ENCODE assay signal across 8 cellular contexts in genomic region chr13:41004875-41005693, GRCh38. TPM values are rescaled to one million over a fixed set of nuclear protein-coding genes. Genes with fewer than 3 reads are reported as not detected.
DNase-seq lines count a peak whose midpoint lies in the region; ATAC-seq and TF ChIP-seq lines count a peak whose summit lies in the region.

No MANE protein-coding gene starts in this region.

- TF ChIP-seq CTCF in left lung (IDR thresholded peaks at IDR 0.05), result no peak

- ATAC-seq in HG03066 (IDR thresholded peaks at IDR 0.05; ENCODE audit: low read depth, unreplicated experiment) (peak; percentile 60), left lung (peak; percentile 58), left lobe of liver (no peak)

- no peaks in the 10 kb centered on the region for H3K9me3 ChIP-seq in left lung

- H3K27ac ChIP-seq in left lung, result peak overlapping the region in 1 of 2 donors; percentile 77

- peaks cover 72% of the 10 kb centered on the region for H3K4me1 Mint-ChIP-seq in activated T-cell treated with anti-CD3 and anti-CD28 coated beads, Interleukin-2, amount 50 U/mL, for 24 hours (ENCODE audit: low read depth)

- no peaks in the 10 kb centered on the region for H3K27me3 Mint-ChIP-seq in activated T-cell treated with anti-CD3 and anti-CD28 coated beads, Interleukin-2, amount 50 U/mL, for 24 hours

- no peak overlapping the region for H3K4me3 ChIP-seq in left lung

- H3K4me1 ChIP-seq in left lung, result peaks cover 16 to 89% of the 10 kb centered on the region in 2 donors

- peak overlapping the region; percentile 95 for H3K27ac Mint-ChIP-seq in activated T-cell treated with anti-CD3 and anti-CD28 coated beads, Interleukin-2, amount 50 U/mL, for 24 hours

- no peaks in the 10 kb centered on the region for H3K36me3 ChIP-seq in left lung

- intact Hi-C loops in left lung (cut with DNase I), result no loop called here

- peaks cover 31% of the 10 kb centered on the region for H3K36me3 Mint-ChIP-seq in activated T-cell treated with anti-CD3 and anti-CD28 coated beads, Interleukin-2, amount 50 U/mL, for 24 hours (ENCODE audit: low read depth)

- peak overlapping the region; percentile 65 for H3K4me3 Mint-ChIP-seq in activated T-cell treated with anti-CD3 and anti-CD28 coated beads, Interleukin-2, amount 50 U/mL, for 24 hours

- H3K9me3 Mint-ChIP-seq in activated T-cell treated with anti-CD3 and anti-CD28 coated beads, Interleukin-2, amount 50 U/mL, for 24 hours, result no peaks in the 10 kb centered on the region

- H3K27me3 ChIP-seq in left lung, result no peaks in the 10 kb centered on the region

- DNase-seq in activated T-cell treated with anti-CD3 and anti-CD28 coated beads, Interleukin-2, amount 50 U/mL, for 24 hours, result no peak
- DNase-seq in activated T-cell treated with anti-CD3 and anti-CD28 coated beads, Interleukin-2, amount 50 U/mL, for 1 hour, result no peak
- peak; percentile 83 for DNase-seq in SIG-M5 (lab: John Stamatoyannopoulos, UW)
- no peak for DNase-seq in left lung
- no peak for DNase-seq in NCI-H128 (lab: John Stamatoyannopoulos, UW; ENCODE audit: unreplicated experiment)
- DNase-seq in NCI-H748 (lab: John Stamatoyannopoulos, UW; ENCODE audit: unreplicated experiment), result no peak
- no peak for DNase-seq in left lobe of liver (ENCODE audit: low spot score)

RNA-seq across cellular contexts. Expression of gene ELF1, which starts 14.0 kb away (rescaled TPM):
- 10 to 100 TPM; 58.5 to 84.6 TPM for total RNA-seq in left lung
- 22.2 TPM for total RNA-seq in left lobe of liver

RNA-seq across cellular contexts. Expression of gene WBP4, which starts 56.2 kb away (rescaled TPM):
- 1 to 10 TPM; 7.2 to 8.0 TPM for total RNA-seq in left lung
- total RNA-seq in left lobe of liver, result 3.9 TPM
